In genomic region chr12:132469423-132469822, GRCh38 we compare ENCODE assay signal across 1 cellular context.
TF ChIP-seq lines count a peak whose summit lies in the region.

No MANE protein-coding gene starts in this region.

TF ChIP-seq in GM12878, 131 proteins besides CTCF, POLR2A, EP300 and RAD21:
- 0 out of 2 replicates have a peak, but pooled peaks have one; percentile 12 for TF ChIP-seq MTA2 (IDR thresholded peaks at IDR 0.05; ENCODE audit: low read depth)
- peak; percentile 67 for TF ChIP-seq MEF2B (IDR thresholded peaks at IDR 0.05; ENCODE audit: partially characterized antibody, poor library complexity, severe bottlenecking)
- TF ChIP-seq CBFB (IDR thresholded peaks at IDR 0.05; ENCODE audit: low read depth) = 0 out of 2 replicates have a peak, but pooled peaks have one; percentile 26
- peak; percentile 84 for TF ChIP-seq MEF2A (IDR thresholded peaks at IDR 0.05; ENCODE audit: insufficient read depth, low read depth, low read length)
- TF ChIP-seq ETV6 (conservative IDR thresholded peaks at IDR 0.05 in 1 of 2, IDR thresholded peaks at IDR 0.05 in 1 of 2; ENCODE audit: borderline replicate concordance in 1 of 2, low read depth in 1 of 2) = 0 out of 4 replicates have a peak, but pooled peaks of 1 of the 2 experiments have one; percentile 14
- TF ChIP-seq SP1 (IDR thresholded peaks at IDR 0.05; ENCODE audit: low read depth, low read length) = peak; percentile 39
- no peak for TF ChIP-seq IRF3 (IDR thresholded peaks at IDR 0.05)
- TF ChIP-seq YY1 (IDR thresholded peaks at IDR 0.05; ENCODE audit: low read depth, low read length) = no peak; the same call in 1 of the 2 replicates
- TF ChIP-seq, protein P1, sequence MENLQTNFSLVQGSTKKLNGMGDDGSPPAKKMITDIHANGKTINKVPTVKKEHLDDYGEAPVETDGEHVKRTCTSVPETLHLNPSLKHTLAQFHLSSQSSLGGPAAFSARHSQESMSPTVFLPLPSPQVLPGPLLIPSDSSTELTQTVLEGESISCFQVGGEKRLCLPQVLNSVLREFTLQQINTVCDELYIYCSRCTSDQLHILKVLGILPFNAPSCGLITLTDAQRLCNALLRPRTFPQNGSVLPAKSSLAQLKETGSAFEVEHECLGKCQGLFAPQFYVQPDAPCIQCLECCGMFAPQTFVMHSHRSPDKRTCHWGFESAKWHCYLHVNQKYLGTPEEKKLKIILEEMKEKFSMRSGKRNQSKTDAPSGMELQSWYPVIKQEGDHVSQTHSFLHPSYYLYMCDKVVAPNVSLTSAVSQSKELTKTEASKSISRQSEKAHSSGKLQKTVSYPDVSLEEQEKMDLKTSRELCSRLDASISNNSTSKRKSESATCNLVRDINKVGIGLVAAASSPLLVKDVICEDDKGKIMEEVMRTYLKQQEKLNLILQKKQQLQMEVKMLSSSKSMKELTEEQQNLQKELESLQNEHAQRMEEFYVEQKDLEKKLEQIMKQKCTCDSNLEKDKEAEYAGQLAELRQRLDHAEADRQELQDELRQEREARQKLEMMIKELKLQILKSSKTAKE (IDR thresholded peaks at IDR 0.05; ENCODE audit: low read depth, poor library complexity, severe bottlenecking) = no peak
- peak; percentile 75 for TF ChIP-seq NFIC (IDR thresholded peaks at IDR 0.05; ENCODE audit: low read depth, low read length)
- TF ChIP-seq RUNX3 (IDR thresholded peaks at IDR 0.05; ENCODE audit: low read length) = peak; percentile 79
